Comparison of ENCODE assay signal across 16 cellular contexts in genomic region chr5:76269259-76269958, GRCh38.
DNase-seq lines count a peak whose midpoint lies in the region; ATAC-seq and TF ChIP-seq lines count a peak whose summit lies in the region.
"Had no signal": no experiment of that assay in that cellular context is flagged by ENCODE, and none has a peak within 500 bp of the region (broad histone marks: within the 10 kb centered on the region; RNA-seq: fewer than 3 reads in every experiment).

No MANE protein-coding gene starts in this region.

- intact Hi-C loops in activated CD8-positive, alpha-beta T cell treated with anti-CD3 and anti-CD28 coated beads for 36 hours (cut with micrococcal nuclease), result no loop called here
- intact Hi-C loops in gastrocnemius medialis (cut with DNase I; ENCODE audit: low total_unique reads), result no loop called here

- peaks cover 31% of the 10 kb centered on the region for H3K4me1 Mint-ChIP-seq in activated CD8-positive, alpha-beta T cell treated with anti-CD3 and anti-CD28 coated beads for 36 hours (ENCODE audit: low read depth)

- peaks cover 5% of the 10 kb centered on the region for H3K27me3 Mint-ChIP-seq in activated CD8-positive, alpha-beta T cell treated with anti-CD3 and anti-CD28 coated beads for 36 hours
- H3K27me3 Mint-ChIP-seq: central memory CD8-positive, alpha-beta T cell had no signal

- no peaks in the 10 kb centered on the region for H3K4me1 ChIP-seq in gastrocnemius medialis
- H3K4me1 ChIP-seq: psoas muscle had no signal

- no peaks in the 10 kb centered on the region for H3K9me3 Mint-ChIP-seq in activated CD8-positive, alpha-beta T cell treated with anti-CD3 and anti-CD28 coated beads for 36 hours
- H3K9me3 Mint-ChIP-seq: central memory CD8-positive, alpha-beta T cell; HFFc6 had no signal

- H3K4me3 Mint-ChIP-seq in activated CD8-positive, alpha-beta T cell treated with anti-CD3 and anti-CD28 coated beads for 36 hours, result peak overlapping the region; percentile 49
- H3K4me3 Mint-ChIP-seq: central memory CD8-positive, alpha-beta T cell; HFFc6 had no signal

- ATAC-seq in activated CD8-positive, alpha-beta T cell treated with anti-CD3 and anti-CD28 coated beads for 36 hours, result peak; percentile 89
- no peak for ATAC-seq in gastrocnemius medialis
- no peak for ATAC-seq in HG03280 (IDR thresholded peaks at IDR 0.05; ENCODE audit: unreplicated experiment)
- ATAC-seq in GM21576 (IDR thresholded peaks at IDR 0.05; ENCODE audit: unreplicated experiment), result no peak
- ATAC-seq in HG03378 (IDR thresholded peaks at IDR 0.05; ENCODE audit: unreplicated experiment), result no peak
- ATAC-seq: PC-3, psoas muscle had no signal

- H3K36me3 ChIP-seq in gastrocnemius medialis, result no peaks in the 10 kb centered on the region
- H3K36me3 ChIP-seq: left lung had no signal

- H3K4me3 ChIP-seq in gastrocnemius medialis, result no peak overlapping the region
- H3K4me3 ChIP-seq: left lung, psoas muscle had no signal

- no peaks in the 10 kb centered on the region for H3K36me3 Mint-ChIP-seq in activated CD8-positive, alpha-beta T cell treated with anti-CD3 and anti-CD28 coated beads for 36 hours (ENCODE audit: low read depth)

- in situ Hi-C loops in gastrocnemius medialis (cut with MboI; ENCODE audit: low sequenced_read_pairs in 4 of 4), result no loop called here

- H3K27me3 ChIP-seq in gastrocnemius medialis, result no peaks in the 10 kb centered on the region
- H3K27me3 ChIP-seq: left lung had no signal

- peak; percentile 52 for DNase-seq in stimulated activated CD4-positive, alpha-beta T cell treated with anti-CD3 and anti-CD28 coated beads, Interleukin-15, amount 100 ng/mL, for 24 hours
- no peak for DNase-seq in stimulated activated CD4-positive, alpha-beta T cell treated with anti-CD3 and anti-CD28 coated beads, Interleukin-12 subunit alpha, Interleukin-12 subunit beta, amount 100 ng/mL, for 4 hours
- DNase-seq in activated CD8-positive, alpha-beta T cell treated with anti-CD3 and anti-CD28 coated beads for 36 hours, result peak; percentile 69
- DNase-seq in kidney tubule cell (ENCODE audit: low spot score) (peak; percentile 39), gastrocnemius medialis (no peak)
- DNase-seq: DMS79, HFFc6, left lung, NCI-H446, PC-3, psoas muscle had no signal

- CTCF ChIA-PET in activated CD8-positive, alpha-beta T cell treated with anti-CD3 and anti-CD28 coated beads for 36 hours (lab: Charles Lee), result interaction anchor here (1.0 to 2.2 kb wide), 2 partner anchors 13 to 505 kb away, joined by 3 to 8 read pairs; no protein-coding TSS in a partner anchor

- no peaks in the 10 kb centered on the region for H3K9me3 ChIP-seq in gastrocnemius medialis
- H3K9me3 ChIP-seq: left lung, psoas muscle had no signal

- TF ChIP-seq POLR2A in gastrocnemius medialis (IDR thresholded peaks at IDR 0.05), result no peak

- no peak overlapping the region for H3K27ac ChIP-seq in gastrocnemius medialis
- H3K27ac ChIP-seq: left lung, psoas muscle, VCaP had no signal

- peak overlapping the region; percentile 89 for H3K27ac Mint-ChIP-seq in activated CD8-positive, alpha-beta T cell treated with anti-CD3 and anti-CD28 coated beads for 36 hours
- H3K27ac Mint-ChIP-seq: HFFc6 had no signal

- POLR2A ChIA-PET in activated CD8-positive, alpha-beta T cell treated with anti-CD3 and anti-CD28 coated beads for 36 hours (lab: Charles Lee), result no interaction called here

- TF ChIP-seq CTCF in activated CD8-positive, alpha-beta T cell treated with anti-CD3 and anti-CD28 coated beads for 36 hours (IDR thresholded peaks at IDR 0.05), result no peak
- no peak for TF ChIP-seq CTCF in gastrocnemius medialis (IDR thresholded peaks at IDR 0.05 in 4 of 5, conservative IDR thresholded peaks at IDR 0.05 in 1 of 5)

Comparison
In these comparisons a context has a peak if more than half of its experiments do, and no peak if none do; other contexts are left out.
1. DNase-seq: peak in stimulated activated CD4-positive, alpha-beta T cell treated with anti-CD3 and anti-CD28 coated beads, Interleukin-15, amount 100 ng/mL, for 24 hours (single experiment), activated CD8-positive, alpha-beta T cell treated with anti-CD3 and anti-CD28 coated beads for 36 hours (single experiment) and kidney tubule cell (single experiment); none in stimulated activated CD4-positive, alpha-beta T cell treated with anti-CD3 and anti-CD28 coated beads, Interleukin-12 subunit alpha, Interleukin-12 subunit beta, amount 100 ng/mL, for 4 hours (single experiment) and gastrocnemius medialis (0 of 2).